ENCODE assay signal across 14 cellular contexts in the genomic region with DNA sequence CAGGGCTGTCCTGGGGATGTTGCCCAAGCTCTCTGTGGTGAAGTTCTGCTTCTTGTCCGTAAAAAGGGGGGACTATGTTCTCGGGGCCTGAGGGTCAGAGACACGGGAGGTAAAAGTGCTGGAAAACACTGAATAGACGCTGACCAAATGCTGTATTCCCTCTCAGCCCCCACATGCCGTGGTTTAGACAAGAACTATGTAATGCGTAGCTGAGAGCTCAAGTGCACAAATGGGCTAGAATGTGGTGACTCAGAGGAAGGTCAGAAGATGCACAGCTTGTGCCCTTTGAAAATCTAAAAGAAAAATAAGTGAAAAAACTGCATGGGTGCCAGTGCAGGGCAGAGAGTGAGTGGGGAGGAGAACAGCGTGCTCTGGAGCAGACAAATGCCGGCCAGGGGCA.
DNase-seq lines count a peak whose midpoint lies in the region; ATAC-seq and TF ChIP-seq lines count a peak whose summit lies in the region.
"Had no signal": no experiment of that assay in that cellular context is flagged by ENCODE, and none has a peak within 500 bp of the region (broad histone marks: within the 10 kb centered on the region; RNA-seq: fewer than 3 reads in every experiment).

No MANE protein-coding gene starts in this region.

- peak overlapping the region; percentile 66 for H3K27ac Mint-ChIP-seq in neural crest cell (ENCODE audit: unreplicated experiment)

- no peak overlapping the region for H3K4me3 ChIP-seq in BLaER1 treated with 17β-estradiol and CSF1 and Interleukin-3, amounts not matched to agents 10 nM and 100 nM
- no peak overlapping the region for H3K4me3 ChIP-seq in NB4 (ENCODE audit: low read depth, low read length)
- no peak overlapping the region for H3K4me3 ChIP-seq in choroid plexus epithelial cell (ENCODE audit: low read depth, low read length)
- no peak overlapping the region for H3K4me3 ChIP-seq in tibial artery
- H3K4me3 ChIP-seq: GM12878, vagina had no signal

- H3K27ac ChIP-seq in BLaER1 treated with 17β-estradiol and CSF1 and Interleukin-3, amounts not matched to agents 10 nM and 100 nM, result no peak overlapping the region
- H3K27ac ChIP-seq in tibial artery, result no peak overlapping the region
- H3K27ac ChIP-seq: heart right ventricle, vagina had no signal

- H3K4me1 ChIP-seq in BLaER1 treated with 17β-estradiol and CSF1 and Interleukin-3, amounts not matched to agents 10 nM and 100 nM, result peaks cover 10 to 34% (median 24%) of the 10 kb centered on the region in 10 experiments
- peaks cover 0 to 9% (median 2%) of the 10 kb centered on the region in 4 donors for H3K4me1 ChIP-seq in tibial artery

- no peaks in the 10 kb centered on the region for H3K27me3 Mint-ChIP-seq in neural crest cell (ENCODE audit: low read depth)

- intact Hi-C loops in tibial artery (cut with DNase I; ENCODE audit: low total_unique reads), result no loop called here

- H4K20me1 ChIP-seq in BLaER1 treated with 17β-estradiol and CSF1 and Interleukin-3, amounts not matched to agents 10 nM and 100 nM, result no peaks in the 10 kb centered on the region

- H3K4me1 Mint-ChIP-seq in neural crest cell, result peaks cover 26% of the 10 kb centered on the region

- no peaks in the 10 kb centered on the region for H3K36me3 Mint-ChIP-seq in neural crest cell (ENCODE audit: low read depth)

- peak; percentile 64 for DNase-seq in NB4 (ENCODE audit: low read depth)
- DNase-seq in choroid plexus epithelial cell (ENCODE audit: low read depth), result peak; percentile 92
- DNase-seq in neural crest cell (ENCODE audit: low read depth, low spot score), result no peak
- no peak for DNase-seq in tibial artery
- DNase-seq in stimulated activated CD4-positive, alpha-beta T cell treated with anti-CD3 and anti-CD28 coated beads, Interleukin-2, amount 100 ng/mL, for 48 hours, result no peak
- no peak for DNase-seq in cortex of kidney (lab: John Stamatoyannopoulos, UW)
- DNase-seq: activated CD4-positive, alpha-beta T cell treated with anti-CD3 and anti-CD28 coated beads for 48 hours; heart right ventricle; NCI-H1417 treated with DMSO at 0.1 percent for 48 hours; NCI-H69 had no signal

- no peak for TF ChIP-seq CTCF in NB4 (IDR thresholded peaks at IDR 0.05; ENCODE audit: low read depth, low read length)
- no peak for TF ChIP-seq CTCF in choroid plexus epithelial cell (conservative IDR thresholded peaks at IDR 0.05; ENCODE audit: low read depth, low read length)
- no peak for TF ChIP-seq CTCF in neural crest cell (conservative IDR thresholded peaks at IDR 0.05)
- TF ChIP-seq CTCF in tibial artery (IDR thresholded peaks at IDR 0.05), result no peak

- H3K4me2 ChIP-seq in BLaER1 treated with 17β-estradiol and CSF1 and Interleukin-3, amounts not matched to agents 10 nM and 100 nM, result peak overlapping the region in 9 of 11 experiments; percentile 1 to 67 (median 53); a peak in 14 of 22 replicates

- no peaks in the 10 kb centered on the region for H3K9me3 ChIP-seq in BLaER1 treated with 17β-estradiol and CSF1 and Interleukin-3, amounts not matched to agents 10 nM and 100 nM (replicated peaks in 1 of 11)
- H3K9me3 ChIP-seq in tibial artery, result no peaks in the 10 kb centered on the region
- H3K9me3 ChIP-seq: heart right ventricle, vagina had no signal

- no peaks in the 10 kb centered on the region for H3K9me3 Mint-ChIP-seq in neural crest cell

- no peak overlapping the region for H3K9ac ChIP-seq in BLaER1 treated with 17β-estradiol and CSF1 and Interleukin-3, amounts not matched to agents 10 nM and 100 nM

- no peak for ATAC-seq in GM21515 (IDR thresholded peaks at IDR 0.05; ENCODE audit: unreplicated experiment)
- ATAC-seq: GM12878 had no signal

- no peaks in the 10 kb centered on the region for H3K36me3 ChIP-seq in BLaER1 treated with 17β-estradiol and CSF1 and Interleukin-3, amounts not matched to agents 10 nM and 100 nM
- no peaks in the 10 kb centered on the region for H3K36me3 ChIP-seq in tibial artery
- H3K36me3 ChIP-seq: heart right ventricle, vagina had no signal

- no peak for TF ChIP-seq POLR2A in NB4 (IDR thresholded peaks at IDR 0.05; ENCODE audit: extremely low read depth, insufficient read length)

- H3K4me3 Mint-ChIP-seq in neural crest cell, result peak overlapping the region; percentile 8

- peaks cover 0 to 10% (median 0%) of the 10 kb centered on the region in 11 experiments; a peak in 2 of 22 replicates for H3K27me3 ChIP-seq in BLaER1 treated with 17β-estradiol and CSF1 and Interleukin-3, amounts not matched to agents 10 nM and 100 nM
- H3K27me3 ChIP-seq in tibial artery, result no peaks in the 10 kb centered on the region
- H3K27me3 ChIP-seq: vagina had no signal

Comparison
In these comparisons a context has a peak if more than half of its experiments do, and no peak if none do; other contexts are left out.
1. DNase-seq: peak in NB4 (single experiment) and choroid plexus epithelial cell (single experiment); none in neural crest cell (single experiment), tibial artery (0 of 2), stimulated activated CD4-positive, alpha-beta T cell treated with anti-CD3 and anti-CD28 coated beads, Interleukin-2, amount 100 ng/mL, for 48 hours (0 of 2) and cortex of kidney (single experiment).